ENCODE assay signal across 8 cellular contexts in genomic region chr1:8096105-8097011, GRCh38.
DNase-seq lines count a peak whose midpoint lies in the region; ATAC-seq and TF ChIP-seq lines count a peak whose summit lies in the region.

No MANE protein-coding gene starts in this region.

- no peak overlapping the region for H3K18ac ChIP-seq in H9 (ENCODE audit: insufficient read length, low read depth, low read length)

- no peaks in the 10 kb centered on the region for H3K36me3 Mint-ChIP-seq in stimulated activated naive B cell treated with anti-CD40 and anti-IgM and Interleukin-4, amounts not matched to agents 10 μg/mL and 1 μg/mL and 100 μg/mL, for 72 hours
- H3K36me3 Mint-ChIP-seq in H9 (ENCODE audit: insufficient read depth in 1 of 3, low read depth in 3 of 3), result no peaks in the 10 kb centered on the region

- no peaks in the 10 kb centered on the region for H3K4me1 ChIP-seq in H9 (ENCODE audit: insufficient read depth, low read length)

- no peak overlapping the region for H3K27ac ChIP-seq in H9 (ENCODE audit: insufficient read length, low read depth, low read length)

- peaks cover 0 to 9% of the 10 kb centered on the region in 2 donors for H3K4me1 Mint-ChIP-seq in stimulated activated naive B cell treated with anti-CD40 and anti-IgM and Interleukin-4, amounts not matched to agents 10 μg/mL and 1 μg/mL and 100 μg/mL, for 72 hours
- H3K4me1 Mint-ChIP-seq in H9, result no peaks in the 10 kb centered on the region

- no peak overlapping the region for H2BK12ac ChIP-seq in H9 (ENCODE audit: insufficient read length, low read depth, low read length)

- H3K9me3 ChIP-seq in H9 (ENCODE audit: control insufficient read depth, low read depth, low read length), result no peaks in the 10 kb centered on the region

- H2AK5ac ChIP-seq in H9 (ENCODE audit: insufficient read length, low read length), result no peak overlapping the region

- H2BK15ac ChIP-seq in H9 (ENCODE audit: low read depth, low read length), result no peak overlapping the region

- no peak overlapping the region for H3K4ac ChIP-seq in H9 (ENCODE audit: low read depth, low read length)

- peak; percentile 31 to 39 for ATAC-seq in stimulated activated naive B cell treated with anti-CD40 and anti-IgM and Interleukin-4, amounts not matched to agents 10 μg/mL and 1 μg/mL and 100 μg/mL, for 72 hours (replicated peaks)
- no peak for ATAC-seq in GM19467 (IDR thresholded peaks at IDR 0.05; ENCODE audit: unreplicated experiment)

- DNase-seq in NCI-H2196 (lab: John Stamatoyannopoulos, UW; ENCODE audit: unreplicated experiment) (peak; percentile 29), NCI-H2196 treated with DMSO at 0.1 percent for 48 hours (lab: John Stamatoyannopoulos, UW; ENCODE audit: unreplicated experiment) (no peak), SW 1271 (lab: John Stamatoyannopoulos, UW) (peak; percentile 75 to 96), glomerular visceral epithelial cell (ENCODE audit: extremely low spot score) (peak; percentile 72), HuH-7.5 (ENCODE audit: low spot score) (no peak), H9 (no peak)
- no peak for DNase-seq in stimulated activated naive B cell treated with anti-CD40 and anti-IgM and Interleukin-4, amounts not matched to agents 10 μg/mL and 1 μg/mL and 100 μg/mL, for 72 hours

- no peak overlapping the region for H2BK120ac ChIP-seq in H9 (ENCODE audit: low read depth, low read length, poor library complexity, severe bottlenecking)

- H3K27me3 Mint-ChIP-seq in stimulated activated naive B cell treated with anti-CD40 and anti-IgM and Interleukin-4, amounts not matched to agents 10 μg/mL and 1 μg/mL and 100 μg/mL, for 72 hours, result peaks cover 29 to 34% of the 10 kb centered on the region in 2 donors
- no peaks in the 10 kb centered on the region for H3K27me3 Mint-ChIP-seq in H9 (ENCODE audit: low read depth)

- H2BK5ac ChIP-seq in H9 (ENCODE audit: insufficient read length, low read length), result no peak overlapping the region

- TF ChIP-seq CTCF in H9 (conservative IDR thresholded peaks at IDR 0.05), result no peak

- H3K79me1 ChIP-seq in H9 (ENCODE audit: insufficient read depth, low read depth, low read length, poor library complexity, severe bottlenecking), result no peaks in the 10 kb centered on the region

- no peak overlapping the region for H3K23ac ChIP-seq in H9 (ENCODE audit: insufficient read length, low read depth, low read length)

- no peak overlapping the region for H3K4me3 Mint-ChIP-seq in stimulated activated naive B cell treated with anti-CD40 and anti-IgM and Interleukin-4, amounts not matched to agents 10 μg/mL and 1 μg/mL and 100 μg/mL, for 72 hours
- H3K4me3 Mint-ChIP-seq in H9, result no peak overlapping the region

- no peak overlapping the region for H3K14ac ChIP-seq in H9 (ENCODE audit: insufficient read depth, low read length)

- H3K9me3 Mint-ChIP-seq in stimulated activated naive B cell treated with anti-CD40 and anti-IgM and Interleukin-4, amounts not matched to agents 10 μg/mL and 1 μg/mL and 100 μg/mL, for 72 hours, result no peaks in the 10 kb centered on the region
- no peaks in the 10 kb centered on the region for H3K9me3 Mint-ChIP-seq in H9

- no peaks in the 10 kb centered on the region for H4K20me1 ChIP-seq in H9 (ENCODE audit: control insufficient read depth, insufficient read depth, insufficient read length)

- H4K8ac ChIP-seq in H9 (replicated peaks; ENCODE audit: insufficient read length, low read depth, low read length), result no peak overlapping the region

- no peak overlapping the region for H3K4me2 ChIP-seq in H9 (ENCODE audit: insufficient read depth, insufficient read length, low read length)

- WGBS in H9 (ENCODE audit: extremely low coverage, insufficient read length, low lambda C conversion rate), result no CpG with 5 or more reads among the region's 12 CpGs

- no peak overlapping the region for H3K27ac Mint-ChIP-seq in stimulated activated naive B cell treated with anti-CD40 and anti-IgM and Interleukin-4, amounts not matched to agents 10 μg/mL and 1 μg/mL and 100 μg/mL, for 72 hours
- no peak overlapping the region for H3K27ac Mint-ChIP-seq in H9

- no peaks in the 10 kb centered on the region for H3K23me2 ChIP-seq in H9 (ENCODE audit: insufficient read length, low read depth, low read length, poor library complexity, severe bottlenecking)

- H2BK20ac ChIP-seq in H9 (ENCODE audit: low read depth, low read length, poor library complexity, severe bottlenecking), result no peak overlapping the region

- no peak overlapping the region for H2AFZ ChIP-seq in H9 (ENCODE audit: low read length)

- H3K79me2 ChIP-seq in H9 (ENCODE audit: insufficient read depth, low read length), result no peaks in the 10 kb centered on the region

- no peak overlapping the region for H3K56ac ChIP-seq in H9 (ENCODE audit: insufficient read length, low read depth, low read length)

- H3T11ph ChIP-seq in H9 (ENCODE audit: low read length), result no peak overlapping the region

- no peaks in the 10 kb centered on the region for H3K27me3 ChIP-seq in H9 (ENCODE audit: insufficient read depth, low read length)

- no peak overlapping the region for H4K91ac ChIP-seq in H9 (ENCODE audit: insufficient read length, low read depth, low read length)

- no peak overlapping the region for H3K9ac ChIP-seq in H9 (ENCODE audit: extremely low read depth, insufficient read length, low read length)

- no peak overlapping the region for H4K5ac ChIP-seq in H9 (ENCODE audit: insufficient read length, low read depth, low read length)

Comparison
In these comparisons a context has a peak if more than half of its experiments do, and no peak if none do; other contexts are left out.
1. DNase-seq: peak in NCI-H2196 (single experiment), SW 1271 (2 of 2) and glomerular visceral epithelial cell (single experiment); none in NCI-H2196 treated with DMSO at 0.1 percent for 48 hours (single experiment), stimulated activated naive B cell treated with anti-CD40 and anti-IgM and Interleukin-4, amounts not matched to agents 10 μg/mL and 1 μg/mL and 100 μg/mL, for 72 hours (single experiment), HuH-7.5 (single experiment) and H9 (single experiment).